Comparison of ENCODE assay signal across 11 cellular contexts in the genomic region with DNA sequence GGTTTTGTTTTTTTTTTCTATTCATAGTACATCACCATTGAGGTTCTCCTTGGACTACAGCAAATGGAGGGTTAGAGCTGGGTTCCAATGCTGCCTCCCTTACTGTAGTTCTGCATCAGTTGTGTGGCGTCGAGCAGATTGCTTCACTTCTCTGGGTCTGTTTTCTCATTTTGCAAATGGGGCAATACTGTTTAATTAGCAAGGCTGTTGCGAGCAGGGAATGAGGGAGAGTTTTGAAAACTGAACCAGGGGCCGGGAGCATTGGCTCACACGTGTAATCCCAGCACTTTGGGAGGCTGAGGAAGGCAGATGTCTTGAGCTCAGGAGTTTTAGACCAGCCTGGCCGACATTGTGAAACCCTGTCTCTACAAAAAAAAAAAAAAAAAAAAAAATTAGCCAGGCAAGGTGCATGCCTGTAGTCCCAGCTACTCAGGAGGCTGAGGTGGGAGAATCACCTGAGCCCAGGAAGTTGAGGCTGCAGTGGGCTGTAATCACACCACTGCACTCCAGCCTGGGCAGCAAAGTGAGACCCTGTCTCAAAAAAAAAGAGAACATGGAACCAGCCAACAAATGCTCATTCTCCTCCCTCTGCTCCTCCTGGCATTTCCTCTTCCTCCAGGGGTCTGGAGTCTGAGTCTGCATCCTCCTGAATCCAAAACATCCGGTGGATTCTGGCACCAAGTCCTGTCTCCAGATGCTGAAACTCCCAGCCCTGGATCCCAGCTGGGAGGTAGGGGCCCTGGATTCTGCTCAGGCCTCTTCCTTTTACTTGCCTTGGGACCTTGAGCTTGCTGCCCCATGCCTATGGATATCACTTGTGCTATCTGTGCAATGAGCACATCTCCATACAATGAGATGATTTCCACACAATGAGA. TPM values are rescaled to one million over a fixed set of nuclear protein-coding genes. Genes with fewer than 3 reads are reported as not detected.
DNase-seq lines count a peak whose midpoint lies in the region; ATAC-seq and TF ChIP-seq lines count a peak whose summit lies in the region.
"Had no signal": no experiment of that assay in that cellular context is flagged by ENCODE, and none has a peak within 500 bp of the region (broad histone marks: within the 10 kb centered on the region; RNA-seq: fewer than 3 reads in every experiment).

No MANE protein-coding gene starts in this region.

- peak in 4 of 5 donors; percentile 56 to 75 (median 62) for DNase-seq in heart left ventricle
- no peak for DNase-seq in Right ventricle myocardium inferior (ENCODE audit: missing footprints)
- DNase-seq in amniotic epithelial cell (ENCODE audit: low read depth) = peak; percentile 32
- peak; percentile 23 for DNase-seq in left kidney (ENCODE audit: low read depth, low spot score)
- DNase-seq in uterus = no peak
- no peak for DNase-seq in activated CD4-positive, alpha-beta T cell treated with anti-CD3 and anti-CD28 coated beads, Interleukin-2, amount 50 U/mL, for 1 hour
- DNase-seq in C1 segment of cervical spinal cord (lab: John Stamatoyannopoulos, UW) = no peak
- DNase-seq in T-helper 9 cell = no peak
- DNase-seq: activated CD8-positive, alpha-beta memory T cell treated with anti-CD3 and anti-CD28 coated beads, Interleukin-2, amount 50 U/mL, for 4 hours; cortex of kidney had no signal

- TF ChIP-seq POLR2A in heart left ventricle (IDR thresholded peaks at IDR 0.05) (no peak), uterus (IDR thresholded peaks at IDR 0.05) (no peak)

- no peaks in the 10 kb centered on the region for H3K36me3 ChIP-seq in heart left ventricle
- H3K36me3 ChIP-seq in uterus = no peaks in the 10 kb centered on the region

- WGBS in heart left ventricle, 4 donors = 46 to 65% (median 52%) methylated on average over 7 of the region's 7 CpGs

- H3K27ac ChIP-seq in heart left ventricle (peak overlapping the region; percentile 0 to 86 (median 74)), uterus (peak overlapping the region; percentile 37 to 71)

- intact Hi-C loops in heart left ventricle (cut with DNase I) = loop anchor here in 1 of 10 donors (5.0 kb wide), 1 partner anchor 46 kb away; no protein-coding TSS in a partner anchor
- intact Hi-C loops in Right ventricle myocardium inferior (cut with DNase I) = no loop called here
- intact Hi-C loops in uterus (cut with DNase I; ENCODE audit: low total_unique reads) = no loop called here

- H3K4me3 ChIP-seq in heart left ventricle (no peak overlapping the region), uterus (no peak overlapping the region)
- H3K4me3 ChIP-seq: A549 had no signal

- H3K4me1 ChIP-seq in heart left ventricle (peaks cover 6 to 71% (median 48%) of the 10 kb centered on the region in 12 donors), uterus (peaks cover 0 to 11% of the 10 kb centered on the region in 2 donors)

- H3K9me3 ChIP-seq in heart left ventricle = no peaks in the 10 kb centered on the region
- no peaks in the 10 kb centered on the region for H3K9me3 ChIP-seq in uterus
- H3K9me3 ChIP-seq: A549 had no signal

- peak in 2 of 4 donors; percentile 9 for ATAC-seq in heart left ventricle
- ATAC-seq in Right ventricle myocardium inferior = no peak
- ATAC-seq: A549 had no signal

- H3K27me3 ChIP-seq in heart left ventricle = no peaks in the 10 kb centered on the region
- H3K27me3 ChIP-seq in uterus = no peaks in the 10 kb centered on the region

- TF ChIP-seq CTCF in heart left ventricle (IDR thresholded peaks at IDR 0.05) (no peak), uterus (IDR thresholded peaks at IDR 0.05) (no peak)

RNA-seq across cellular contexts. Expression of gene PLOD1, which starts 3.7 kb away (rescaled TPM):
- total RNA-seq in heart left ventricle (100 to 1,000 TPM in 1 of 9 donors, 10 to 100 TPM in 8; 37.5 to 104 (median 50.1) TPM), Right ventricle myocardium inferior (70.4 TPM), uterus (100 to 1,000 TPM in 1 of 4 donors, 10 to 100 TPM in 3; 14.6 to 324 (median 55.8) TPM)
- 100 to 1,000 TPM in 1 of 2 donors, 10 to 100 TPM in 1; 38.3 to 108 TPM for polyA plus RNA-seq in heart left ventricle

RNA-seq across cellular contexts. Expression of gene KIAA2013, which starts 4.6 kb away (rescaled TPM):
- 100 to 1,000 TPM in 1 of 9 donors, 10 to 100 TPM in 8; 37.1 to 106 (median 41.3) TPM for total RNA-seq in heart left ventricle
- polyA plus RNA-seq in heart left ventricle = 10 to 100 TPM; 29.3 to 57.4 TPM
- total RNA-seq in Right ventricle myocardium inferior = 32.5 TPM
- total RNA-seq in uterus = 10 to 100 TPM; 33.1 to 60.7 (median 39.7) TPM

RNA-seq across cellular contexts. Expression of gene MFN2, which starts 49.4 kb away (rescaled TPM):
- 100 to 1,000 TPM; 398 to 900 (median 632) TPM for total RNA-seq in heart left ventricle
- polyA plus RNA-seq in heart left ventricle = 100 to 1,000 TPM; 263 to 374 TPM
- 697 TPM for total RNA-seq in Right ventricle myocardium inferior
- total RNA-seq in uterus = 10 to 100 TPM; 15.6 to 69.5 (median 35.1) TPM

Comparison
In these comparisons a context has a peak if more than half of its experiments do, and no peak if none do; other contexts are left out.
1. DNase-seq: peak in heart left ventricle (4 of 5), amniotic epithelial cell (single experiment) and left kidney (single experiment); none in Right ventricle myocardium inferior (single experiment), uterus (0 of 2), activated CD4-positive, alpha-beta T cell treated with anti-CD3 and anti-CD28 coated beads, Interleukin-2, amount 50 U/mL, for 1 hour (single experiment), C1 segment of cervical spinal cord (0 of 14) and T-helper 9 cell (single experiment).